19 cellular contexts compared by ENCODE assay signal in the genomic region with DNA sequence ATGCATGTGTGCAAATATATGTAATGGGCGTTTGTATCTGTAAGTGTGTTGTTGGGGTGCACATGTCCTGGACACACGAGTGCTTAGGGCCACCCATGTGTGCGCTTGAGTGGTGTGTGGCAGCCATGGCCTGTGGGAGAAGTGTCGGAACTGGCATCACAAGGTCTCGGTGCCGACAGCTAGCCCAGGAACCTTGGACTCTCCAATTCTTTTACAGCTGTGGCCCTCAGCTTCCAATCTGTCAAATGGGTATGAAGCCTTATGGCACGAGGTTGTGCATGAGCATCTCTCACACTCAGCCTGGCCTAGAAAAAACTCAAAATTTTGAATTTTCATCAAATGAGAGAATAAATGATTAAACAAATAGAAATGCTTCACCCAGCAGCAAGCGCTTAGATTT. TPM values are rescaled to one million over a fixed set of nuclear protein-coding genes. Genes with fewer than 3 reads are reported as not detected.
DNase-seq lines count a peak whose midpoint lies in the region; TF ChIP-seq lines count a peak whose summit lies in the region.
"Had no signal": no experiment of that assay in that cellular context is flagged by ENCODE, and none has a peak within 500 bp of the region (broad histone marks: within the 10 kb centered on the region; RNA-seq: fewer than 3 reads in every experiment).

No MANE protein-coding gene starts in this region.

- no peak for TF ChIP-seq POLR2A in spleen (IDR thresholded peaks at IDR 0.05)

- H3K4me1 ChIP-seq in HUES64 (ENCODE audit: insufficient read depth, low read length) (peaks cover 17% of the 10 kb centered on the region), spleen (peaks cover 0 to 8% (median 0%) of the 10 kb centered on the region in 6 donors)
- H3K4me1 ChIP-seq: ascending aorta, uterus had no signal

- H3K27me3 ChIP-seq in HUES64 (ENCODE audit: insufficient read depth, low read length) (peaks cover 19% of the 10 kb centered on the region), spleen (replicated peaks in 1 of 7) (peaks cover 0 to 34% (median 10%) of the 10 kb centered on the region in 7 donors)
- H3K27me3 ChIP-seq: ascending aorta, uterus had no signal

- H3K4me3 ChIP-seq in HUES64 (ENCODE audit: low read length) (peak overlapping the region; percentile 57), iPS-18c (ENCODE audit: insufficient read depth, low read depth, low read length) (peak overlapping the region; percentile 64), spleen (no peak overlapping the region)
- H3K4me3 ChIP-seq: ascending aorta, uterus had no signal

- no peak overlapping the region for H3K27ac Mint-ChIP-seq in activated naive CD4-positive, alpha-beta T cell treated with anti-CD3 and anti-CD28 coated beads, Interleukin-2, amount 10 ng/mL, durations not matched to agents 7 days and 5 days
- H3K27ac Mint-ChIP-seq: activated T-cell treated with anti-CD3 and anti-CD28 coated beads, Interleukin-2, amount 50 U/mL, for 24 hours; CD14-positive monocyte; immature natural killer cell; progenitor cell of endocrine pancreas had no signal

- CTCF ChIA-PET in activated naive CD4-positive, alpha-beta T cell treated with anti-CD3 and anti-CD28 coated beads, Interleukin-2, amount 10 ng/mL, durations not matched to agents 7 days and 5 days (lab: Charles Lee): no interaction called here

- H3K9me3 ChIP-seq in HUES64 (ENCODE audit: insufficient read depth, low read depth, low read length) (peaks cover 2% of the 10 kb centered on the region; the same call in 1 of the 2 replicates), iPS-18c (ENCODE audit: control insufficient read depth, insufficient read depth, low read length) (no peaks in the 10 kb centered on the region), spleen (peaks cover 0 to 11% (median 8%) of the 10 kb centered on the region in 8 donors)
- H3K9me3 ChIP-seq: ascending aorta, uterus had no signal

- H3K36me3 ChIP-seq in HUES64 (ENCODE audit: insufficient read depth, low read length) (no peaks in the 10 kb centered on the region), spleen (no peaks in the 10 kb centered on the region)
- H3K36me3 ChIP-seq: ascending aorta, uterus had no signal

- no peak for TF ChIP-seq CTCF in spleen (IDR thresholded peaks at IDR 0.05 in 8 of 11, conservative IDR thresholded peaks at IDR 0.05 in 3 of 11)

- no peaks in the 10 kb centered on the region for H3K36me3 Mint-ChIP-seq in activated naive CD4-positive, alpha-beta T cell treated with anti-CD3 and anti-CD28 coated beads, Interleukin-2, amount 10 ng/mL, durations not matched to agents 7 days and 5 days
- H3K36me3 Mint-ChIP-seq: CD14-positive monocyte had no signal

- WGBS in HUES64: 72% methylated on average over 8 of the region's 8 CpGs
- 82 to 93% (median 89%) methylated on average over 8 of the region's 8 CpGs for WGBS in spleen, 5 donors

- no peak overlapping the region for H3K4me3 Mint-ChIP-seq in activated naive CD4-positive, alpha-beta T cell treated with anti-CD3 and anti-CD28 coated beads, Interleukin-2, amount 10 ng/mL, durations not matched to agents 7 days and 5 days
- H3K4me3 Mint-ChIP-seq: activated T-cell treated with anti-CD3 and anti-CD28 coated beads, Interleukin-2, amount 50 U/mL, for 24 hours; immature natural killer cell had no signal

- H3K27ac ChIP-seq in HUES64 (ENCODE audit: low read depth, low read length) (no peak overlapping the region), cingulate gyrus (ENCODE audit: low read depth, low read length) (peak overlapping the region; percentile 4), spleen (no peak overlapping the region)
- H3K27ac ChIP-seq: ascending aorta, uterus had no signal

- no peaks in the 10 kb centered on the region for H3K4me1 Mint-ChIP-seq in activated naive CD4-positive, alpha-beta T cell treated with anti-CD3 and anti-CD28 coated beads, Interleukin-2, amount 10 ng/mL, durations not matched to agents 7 days and 5 days
- H3K4me1 Mint-ChIP-seq: CD14-positive monocyte, immature natural killer cell had no signal

- peaks cover 40% of the 10 kb centered on the region for H3K27me3 Mint-ChIP-seq in activated naive CD4-positive, alpha-beta T cell treated with anti-CD3 and anti-CD28 coated beads, Interleukin-2, amount 10 ng/mL, durations not matched to agents 7 days and 5 days
- H3K27me3 Mint-ChIP-seq: activated T-cell treated with anti-CD3 and anti-CD28 coated beads, Interleukin-2, amount 50 U/mL, for 24 hours had no signal

- peak; percentile 19 for DNase-seq in spleen
- no peak for DNase-seq in activated naive CD4-positive, alpha-beta T cell treated with anti-CD3 and anti-CD28 coated beads, Interleukin-2, amount 10 ng/mL, durations not matched to agents 7 days and 5 days
- no peak for DNase-seq in NCI-H2029 treated with DMSO at 0.1 percent for 48 hours (lab: John Stamatoyannopoulos, UW)
- DNase-seq in activated gamma-delta T cell treated with Interleukin-2 at 50 U/mL for 16 hours: no peak
- DNase-seq in DMS53 treated with DMSO at 0.1 percent for 48 hours (lab: John Stamatoyannopoulos, UW; ENCODE audit: unreplicated experiment): no peak
- DNase-seq: activated T-cell treated with anti-CD3 and anti-CD28 coated beads, Interleukin-2, amount 50 U/mL, for 24 hours; immature natural killer cell; Karpas-422; NCI-H1694 treated with DMSO at 0.1 percent for 48 hours; NCI-H345; SIG-M5 had no signal

- intact Hi-C loops in spleen (cut with DNase I; ENCODE audit: low total_unique reads): no loop called here

- no peak overlapping the region for H3K9ac ChIP-seq in HUES64 (ENCODE audit: low read depth, low read length)

- peaks cover 2% of the 10 kb centered on the region for H3K9me3 Mint-ChIP-seq in activated naive CD4-positive, alpha-beta T cell treated with anti-CD3 and anti-CD28 coated beads, Interleukin-2, amount 10 ng/mL, durations not matched to agents 7 days and 5 days
- H3K9me3 Mint-ChIP-seq: activated T-cell treated with anti-CD3 and anti-CD28 coated beads, Interleukin-2, amount 50 U/mL, for 24 hours had no signal

RNA-seq across cellular contexts. Expression of a gene that starts 42.0 kb away (rescaled TPM):
- 0.10 TPM for polyA plus RNA-seq in HUES64 (2013, experiment 1 of 2)
- polyA plus RNA-seq in HUES64 (2013, experiment 2 of 2): not detected
- total RNA-seq in spleen: under 1 TPM in 1 of 7 donors, not detected in 6; 0.32 TPM
- polyA plus RNA-seq in spleen: under 1 TPM in 2 of 3 donors, not detected in 1; 0.03 to 0.13 TPM
- total RNA-seq: ascending aorta had no signal
- polyA plus RNA-seq: CD14-positive monocyte, immature natural killer cell had no signal

RNA-seq across cellular contexts. Expression of a gene that starts 48.2 kb away (rescaled TPM):
- 3.8 TPM for polyA plus RNA-seq in HUES64 (2013, experiment 1 of 2)
- polyA plus RNA-seq in HUES64 (2013, experiment 2 of 2): 3.9 TPM
- 1 to 10 TPM in 6 of 7 donors, under 1 TPM in 1; 0.66 to 1.9 (median 1.3) TPM for total RNA-seq in spleen
- 1 to 10 TPM in 1 of 3 donors, under 1 TPM in 2; 0.67 to 2.8 (median 0.86) TPM for polyA plus RNA-seq in spleen
- total RNA-seq: ascending aorta, left lobe of liver had no signal
- polyA plus RNA-seq: CD14-positive monocyte had no signal

Comparison
In these comparisons a context has a peak if more than half of its experiments do, and no peak if none do; other contexts are left out.
1. H3K4me3 ChIP-seq: peak in HUES64 (single experiment) and iPS-18c (single experiment); none in spleen (0 of 8).